ENCODE assay signal across 28 cellular contexts in the genomic region with DNA sequence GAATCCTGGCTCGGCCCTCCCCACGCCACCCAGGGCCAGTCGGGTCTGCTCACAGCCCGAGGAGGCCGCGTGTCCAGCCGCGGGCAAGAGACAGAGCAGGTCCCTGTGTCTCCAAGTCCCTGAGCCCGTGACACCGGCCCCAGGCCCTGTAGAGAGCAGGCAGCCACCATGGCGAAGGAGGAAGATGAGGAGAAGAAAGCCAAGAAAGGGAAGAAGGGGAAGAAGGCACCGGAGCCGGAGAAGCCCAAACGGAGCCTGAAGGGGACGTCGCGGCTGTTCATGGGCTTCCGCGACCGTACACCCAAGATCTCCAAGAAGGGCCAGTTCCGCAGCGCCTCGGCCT. TPM values are rescaled to one million over a fixed set of nuclear protein-coding genes. Genes with fewer than 3 reads are reported as not detected.
DNase-seq lines count a peak whose midpoint lies in the region; ATAC-seq and TF ChIP-seq lines count a peak whose summit lies in the region.
"Had no signal": no experiment of that assay in that cellular context is flagged by ENCODE, and none has a peak within 500 bp of the region (broad histone marks: within the 10 kb centered on the region; RNA-seq: fewer than 3 reads in every experiment).

No MANE protein-coding gene starts in this region.

- H3K36me3 Mint-ChIP-seq in brain (no peaks in the 10 kb centered on the region), nephron (ENCODE audit: low read depth) (no peaks in the 10 kb centered on the region)
- no peaks in the 10 kb centered on the region for H3K36me3 Mint-ChIP-seq in activated naive CD4-positive, alpha-beta T cell treated with anti-CD3 and anti-CD28 coated beads, Interleukin-2, amount 50 U/mL, for 72 hours
- H3K36me3 Mint-ChIP-seq: CD14-positive monocyte; CD4-positive, alpha-beta memory T cell; CD4-positive, CD25-positive, alpha-beta regulatory T cell; CD8-positive, alpha-beta memory T cell had no signal

- H3K27ac ChIP-seq in mesenchymal stem cell (ENCODE audit: low read length, poor library complexity, severe bottlenecking) (no peak overlapping the region), neuronal stem cell (replicated peaks; ENCODE audit: low read length) (no peak overlapping the region)
- H3K27ac ChIP-seq: BLaER1 had no signal

- H2BK120ac ChIP-seq in mesenchymal stem cell (ENCODE audit: low read depth, low read length) (no peak overlapping the region), neuronal stem cell (ENCODE audit: low read depth, low read length) (no peak overlapping the region)

- H2AK5ac ChIP-seq in mesenchymal stem cell (ENCODE audit: low read length, severe bottlenecking), result no peak overlapping the region
- H2AK5ac ChIP-seq in neuronal stem cell (ENCODE audit: low read depth, low read length), result peak overlapping the region; percentile 97

- H4K8ac ChIP-seq in mesenchymal stem cell (ENCODE audit: low read length), result no peak overlapping the region
- peak overlapping the region; percentile 31 for H4K8ac ChIP-seq in neuronal stem cell (ENCODE audit: low read depth, low read length)

- no peak overlapping the region for H3K14ac ChIP-seq in mesenchymal stem cell (ENCODE audit: low read length in 2 of 2)
- H3K14ac ChIP-seq in neuronal stem cell (ENCODE audit: low read length), result no peak overlapping the region

- TF ChIP-seq CTCF in brain (conservative IDR thresholded peaks at IDR 0.05) (no peak), nephron (IDR thresholded peaks at IDR 0.05; ENCODE audit: unreplicated experiment in 3 of 3) (no peak)

- no peak overlapping the region for H3K4me3 Mint-ChIP-seq in brain
- no peak overlapping the region for H3K4me3 Mint-ChIP-seq in nephron
- H3K4me3 Mint-ChIP-seq: CD14-positive monocyte; CD4-positive, alpha-beta memory T cell; CD4-positive, CD25-positive, alpha-beta regulatory T cell; CD8-positive, alpha-beta memory T cell had no signal

- H3K4ac ChIP-seq in mesenchymal stem cell (ENCODE audit: low read depth in 1 of 2, low read length in 2 of 2), result no peak overlapping the region
- H3K4ac ChIP-seq in neuronal stem cell (ENCODE audit: low read length), result no peak overlapping the region

- H2BK5ac ChIP-seq in mesenchymal stem cell (ENCODE audit: low read depth, low read length, poor library complexity, severe bottlenecking), result peak overlapping the region; percentile 20
- H2BK5ac ChIP-seq in neuronal stem cell (ENCODE audit: low read length), result peak overlapping the region; percentile 44

- no peak for ATAC-seq in activated naive CD4-positive, alpha-beta T cell treated with anti-CD3 and anti-CD28 coated beads, Interleukin-2, amount 50 U/mL, for 72 hours
- ATAC-seq: GM12878 had no signal

- peak overlapping the region in 3 of 5 experiments; percentile 38 to 63 (median 52) for H3K27ac Mint-ChIP-seq in brain
- H3K27ac Mint-ChIP-seq in nephron, result peak overlapping the region; percentile 41 to 82 (median 79)
- H3K27ac Mint-ChIP-seq in activated naive CD4-positive, alpha-beta T cell treated with anti-CD3 and anti-CD28 coated beads, Interleukin-2, amount 50 U/mL, for 72 hours, result no peak overlapping the region
- H3K27ac Mint-ChIP-seq: CD4-positive, alpha-beta memory T cell; CD4-positive, CD25-positive, alpha-beta regulatory T cell; CD8-positive, alpha-beta memory T cell had no signal

- no peak overlapping the region for H3K18ac ChIP-seq in mesenchymal stem cell (ENCODE audit: low read depth in 1 of 2, low read length in 2 of 2)
- H3K18ac ChIP-seq in neuronal stem cell (ENCODE audit: low read length), result peak overlapping the region; percentile 86

- 96% methylated on average over 23 of the region's 23 CpGs for WGBS in mesenchymal stem cell
- WGBS in neuronal stem cell (ENCODE audit: extremely low coverage in 2 of 2, insufficient read length in 2 of 2, insufficient replicate concordance in 1 of 2), 2 donors, result no CpG with 5 or more reads among the region's 23 CpGs

- H2BK12ac ChIP-seq in mesenchymal stem cell (ENCODE audit: low read length in 2 of 2) (no peak overlapping the region), neuronal stem cell (ENCODE audit: low read length) (no peak overlapping the region)

- peak overlapping the region; percentile 49 for H2BK15ac ChIP-seq in mesenchymal stem cell (ENCODE audit: low read depth, poor library complexity, severe bottlenecking)
- H2BK15ac ChIP-seq in neuronal stem cell (ENCODE audit: low read length), result peak overlapping the region; percentile 88

- H3K9me3 Mint-ChIP-seq in brain (peaks cover 3 to 12% (median 6%) of the 10 kb centered on the region in 5 experiments), nephron (peaks cover 6% of the 10 kb centered on the region)
- peaks cover 3 to 4% of the 10 kb centered on the region in 2 donors for H3K9me3 Mint-ChIP-seq in activated naive CD4-positive, alpha-beta T cell treated with anti-CD3 and anti-CD28 coated beads, Interleukin-2, amount 50 U/mL, for 72 hours
- H3K9me3 Mint-ChIP-seq: CD8-positive, alpha-beta memory T cell had no signal

- H3K27me3 ChIP-seq in mesenchymal stem cell (ENCODE audit: control insufficient read depth in 1 of 2, insufficient read depth in 1 of 2, low read length in 2 of 2) (peaks cover 0 to 18% of the 10 kb centered on the region in 2 experiments), neuronal stem cell (ENCODE audit: control insufficient read depth in 3 of 3, insufficient read depth in 3 of 3, low read depth in 1 of 3, low read length in 3 of 3) (peaks cover 0 to under 1% (median 0%) of the 10 kb centered on the region in 3 experiments)
- H3K27me3 ChIP-seq: BE2C, BLaER1 had no signal

- no peak overlapping the region for H3K9ac ChIP-seq in mesenchymal stem cell (ENCODE audit: low read length)
- H3K9ac ChIP-seq in neuronal stem cell (ENCODE audit: low read depth, low read length, poor library complexity), result no peak overlapping the region
- H3K9ac ChIP-seq: BLaER1 had no signal

- H2AFZ ChIP-seq in mesenchymal stem cell (ENCODE audit: low read depth, low read length), result no peak overlapping the region
- peak overlapping the region; percentile 11 for H2AFZ ChIP-seq in neuronal stem cell (ENCODE audit: low read length)

- no peak overlapping the region for H3K4me2 ChIP-seq in mesenchymal stem cell (ENCODE audit: low read length, poor library complexity, severe bottlenecking)
- no peak overlapping the region for H3K4me2 ChIP-seq in neuronal stem cell (ENCODE audit: insufficient read depth, low read length, poor library complexity, severe bottlenecking)
- H3K4me2 ChIP-seq: BLaER1 had no signal

- H3K36me3 ChIP-seq in mesenchymal stem cell (ENCODE audit: control insufficient read depth in 1 of 2, insufficient read depth in 2 of 2, low read depth in 1 of 2, low read length in 2 of 2) (no peaks in the 10 kb centered on the region), neuronal stem cell (replicated peaks in 1 of 2; ENCODE audit: control insufficient read depth in 2 of 2, insufficient read depth in 2 of 2, low read length in 2 of 2) (no peaks in the 10 kb centered on the region)
- H3K36me3 ChIP-seq: BE2C, BLaER1 had no signal

- H3K4me3 ChIP-seq in mesenchymal stem cell (ENCODE audit: insufficient read depth in 1 of 2, low read depth in 1 of 2, low read length in 2 of 2) (no peak overlapping the region), neuronal stem cell (ENCODE audit: low read length in 2 of 2) (no peak overlapping the region)
- H3K4me3 ChIP-seq: BLaER1, GM12878 had no signal

- no peak for DNase-seq in mesenchymal stem cell
- no peak for DNase-seq in neuronal stem cell (ENCODE audit: low spot score)
- DNase-seq in activated naive CD4-positive, alpha-beta T cell treated with anti-CD3 and anti-CD28 coated beads, Interleukin-2, amount 50 U/mL, for 72 hours (ENCODE audit: low spot score in 2 of 2), result no peak
- DNase-seq in germinal center (ENCODE audit: low spot score), result no peak
- DNase-seq in superior temporal gyrus (ENCODE audit: extremely low spot score), result no peak
- no peak for DNase-seq in stimulated activated CD4-positive, alpha-beta T cell treated with anti-CD3 and anti-CD28 coated beads, Interleukin-15, amount 100 ng/mL, for 24 hours
- DNase-seq: 8988T; ACHN; BE2C; C1 segment of cervical spinal cord; CD4-positive, alpha-beta memory T cell; CD4-positive, CD25-positive, alpha-beta regulatory T cell; CD8-positive, alpha-beta memory T cell; COR-L47; DMS 273 treated with DMSO at 0.1 percent for 48 hours; DMS153; DMS53; DMS79; DND-41; EL; GDM1 had no signal

- H3K79me1 ChIP-seq in mesenchymal stem cell (replicated peaks; ENCODE audit: low read length, poor library complexity, severe bottlenecking) (no peaks in the 10 kb centered on the region), neuronal stem cell (ENCODE audit: low read depth, low read length) (no peaks in the 10 kb centered on the region)

- H3K4me1 Mint-ChIP-seq in brain (no peaks in the 10 kb centered on the region), nephron (peaks cover 25% of the 10 kb centered on the region)
- H3K4me1 Mint-ChIP-seq: CD4-positive, alpha-beta memory T cell; CD4-positive, CD25-positive, alpha-beta regulatory T cell; CD8-positive, alpha-beta memory T cell had no signal

- H3K23ac ChIP-seq in mesenchymal stem cell (ENCODE audit: low read length in 2 of 2) (no peak overlapping the region), neuronal stem cell (ENCODE audit: low read depth, low read length, poor library complexity) (no peak overlapping the region)

- H3K4me1 ChIP-seq in mesenchymal stem cell (ENCODE audit: control insufficient read depth, insufficient read depth, low read depth, low read length) (peaks cover 11% of the 10 kb centered on the region), neuronal stem cell (ENCODE audit: control insufficient read depth in 2 of 2, insufficient read depth in 1 of 2, low read depth in 1 of 2, low read length in 2 of 2) (peaks cover 4 to 11% of the 10 kb centered on the region in 2 donors)
- H3K4me1 ChIP-seq: BE2C had no signal

- no peaks in the 10 kb centered on the region for H3K27me3 Mint-ChIP-seq in brain
- H3K27me3 Mint-ChIP-seq in nephron (ENCODE audit: low read depth), result no peaks in the 10 kb centered on the region
- H3K27me3 Mint-ChIP-seq: CD4-positive, alpha-beta memory T cell; CD4-positive, CD25-positive, alpha-beta regulatory T cell; CD8-positive, alpha-beta memory T cell had no signal

- no peaks in the 10 kb centered on the region for H3K9me3 ChIP-seq in mesenchymal stem cell (ENCODE audit: control insufficient read depth, low read length)
- H3K9me3 ChIP-seq in neuronal stem cell (replicated peaks in 1 of 2; ENCODE audit: control insufficient read depth in 2 of 2, insufficient read depth in 1 of 2, low read depth in 1 of 2, low read length in 2 of 2), result peaks cover 14 to 17% of the 10 kb centered on the region in 2 donors
- H3K9me3 ChIP-seq: BE2C had no signal

- H4K91ac ChIP-seq in mesenchymal stem cell (ENCODE audit: low read length) (no peak overlapping the region), neuronal stem cell (ENCODE audit: low read depth, low read length, poor library complexity) (no peak overlapping the region)

RNA-seq across cellular contexts. Expression of gene MYO15A, which starts 10.0 kb away (rescaled TPM):
- 1.2 TPM for polyA plus RNA-seq in brain (ENCODE audit: insufficient read depth, low read depth, low replicate concordance)
- 0.29 TPM for polyA plus RNA-seq in mesenchymal stem cell (2013, experiment 1 of 2)
- 0.22 TPM for polyA plus RNA-seq in mesenchymal stem cell (2013, experiment 2 of 2)
- 1.3 TPM for polyA plus RNA-seq in neuronal stem cell (2013, experiment 1 of 2)
- polyA plus RNA-seq in neuronal stem cell (2013, experiment 2 of 2), result 1.4 TPM
- 1 to 10 TPM; 1.0 to 1.2 TPM for total RNA-seq in activated naive CD4-positive, alpha-beta T cell treated with anti-CD3 and anti-CD28 coated beads, Interleukin-2, amount 50 U/mL, for 72 hours
- total RNA-seq: Daoy, G401 had no signal

RNA-seq across cellular contexts. Expression of gene DRG2, which starts 30.9 kb away (rescaled TPM):
- polyA plus RNA-seq in brain (ENCODE audit: insufficient read depth, low read depth, low replicate concordance), result 62.1 TPM
- 25.6 TPM for polyA plus RNA-seq in mesenchymal stem cell (2013, experiment 1 of 2)
- 26.0 TPM for polyA plus RNA-seq in mesenchymal stem cell (2013, experiment 2 of 2)
- 21.8 TPM for polyA plus RNA-seq in neuronal stem cell (2013, experiment 1 of 2)
- polyA plus RNA-seq in neuronal stem cell (2013, experiment 2 of 2), result 20.9 TPM
- 10 to 100 TPM; 41.3 to 49.2 TPM for total RNA-seq in activated naive CD4-positive, alpha-beta T cell treated with anti-CD3 and anti-CD28 coated beads, Interleukin-2, amount 50 U/mL, for 72 hours

Comparison
In these comparisons a context has a peak if more than half of its experiments do, and no peak if none do; other contexts are left out.
1. H3K27ac Mint-ChIP-seq: peak in brain (3 of 5) and nephron (3 of 3); none in activated naive CD4-positive, alpha-beta T cell treated with anti-CD3 and anti-CD28 coated beads, Interleukin-2, amount 50 U/mL, for 72 hours (0 of 2).